Comparison of ENCODE assay signal across 8 cellular contexts in genomic region chr16:66934138-66934838, GRCh38. TPM values are rescaled to one million over a fixed set of nuclear protein-coding genes. Genes with fewer than 3 reads are reported as not detected.
DNase-seq lines count a peak whose midpoint lies in the region; ATAC-seq and TF ChIP-seq lines count a peak whose summit lies in the region.

Gene CIAO2B (minus strand): TSS chr16:66934402. CDS start chr16:66934364, 38 bp downstream.

- no peaks in the 10 kb centered on the region for H3K36me3 ChIP-seq in urinary bladder (ENCODE audit: insufficient read depth)

- TF ChIP-seq CTCF in GM13976 (IDR thresholded peaks at IDR 0.05; ENCODE audit: borderline replicate concordance, control extremely low read depth, extremely low read depth, insufficient read depth, missing control alignments), result no peak

- peak within 1 kb of the TSS; percentile 78 for H3K27ac ChIP-seq in angular gyrus (ENCODE audit: low read depth, low read length)
- peak within 1 kb of the TSS; percentile 92 for H3K27ac ChIP-seq in urinary bladder (ENCODE audit: low read depth)

- peak; percentile 95 for DNase-seq in GM13976 (ENCODE audit: low spot score)
- DNase-seq in NCI-H1417 (lab: John Stamatoyannopoulos, UW), result peak; percentile 68 to 86 (median 81)
- DNase-seq in left ventricle myocardium superior, result peak; percentile 95
- DNase-seq in pulmonary artery endothelial cell (ENCODE audit: low read depth, low spot score), result peak; percentile 52

- intact Hi-C loops in T-helper 2 cell treated with Interferon-gamma antibody and Interleukin-4, amounts not matched to agents 100 ng/mL and 5 ng/mL, for 36 hours (cut with micrococcal nuclease), result loop anchor here (2.0 kb wide), 2 partner anchors 39 to 61 kb away; no protein-coding TSS in a partner anchor
- intact Hi-C loops in left ventricle myocardium superior (cut with micrococcal nuclease), result no loop called here

- H3K4me3 ChIP-seq in urinary bladder (ENCODE audit: low read depth, low read length), result peak within 1 kb of the TSS; percentile 83

- under 1% methylated on average over 76 of the region's 76 CpGs for WGBS in urinary bladder

- in situ Hi-C loops in GM13976 (cut with MboI; ENCODE audit: low sequenced_read_pairs, unreplicated experiment), result no loop called here

- peak; percentile 87 for ATAC-seq in HG02759 (IDR thresholded peaks at IDR 0.05; ENCODE audit: unreplicated experiment)
- peak; percentile 82 for ATAC-seq in left ventricle myocardium superior

- H3K4me1 ChIP-seq in urinary bladder (ENCODE audit: insufficient read depth), result no peaks in the 10 kb centered on the region

RNA-seq across cellular contexts. Expression of gene CIAO2B, which starts in this region (rescaled TPM):
- total RNA-seq in T-helper 2 cell treated with Interferon-gamma antibody and Interleukin-4, amounts not matched to agents 100 ng/mL and 5 ng/mL, for 36 hours, result 110 and 113 TPM in 2 replicates
- total RNA-seq in left ventricle myocardium superior (114 TPM), pulmonary artery endothelial cell (159 and 180 TPM in 2 replicates), urinary bladder (52.0 TPM)
- polyA plus RNA-seq in urinary bladder, result 174 TPM

Comparison
In these comparisons a context has a peak if more than half of its experiments do, and no peak if none do; other contexts are left out.
1. Peak in every context shown above with its lines: DNase-seq, ATAC-seq, H3K4me3 ChIP-seq and H3K27ac ChIP-seq.